ENCODE assay signal across 8 cellular contexts in the genomic region with DNA sequence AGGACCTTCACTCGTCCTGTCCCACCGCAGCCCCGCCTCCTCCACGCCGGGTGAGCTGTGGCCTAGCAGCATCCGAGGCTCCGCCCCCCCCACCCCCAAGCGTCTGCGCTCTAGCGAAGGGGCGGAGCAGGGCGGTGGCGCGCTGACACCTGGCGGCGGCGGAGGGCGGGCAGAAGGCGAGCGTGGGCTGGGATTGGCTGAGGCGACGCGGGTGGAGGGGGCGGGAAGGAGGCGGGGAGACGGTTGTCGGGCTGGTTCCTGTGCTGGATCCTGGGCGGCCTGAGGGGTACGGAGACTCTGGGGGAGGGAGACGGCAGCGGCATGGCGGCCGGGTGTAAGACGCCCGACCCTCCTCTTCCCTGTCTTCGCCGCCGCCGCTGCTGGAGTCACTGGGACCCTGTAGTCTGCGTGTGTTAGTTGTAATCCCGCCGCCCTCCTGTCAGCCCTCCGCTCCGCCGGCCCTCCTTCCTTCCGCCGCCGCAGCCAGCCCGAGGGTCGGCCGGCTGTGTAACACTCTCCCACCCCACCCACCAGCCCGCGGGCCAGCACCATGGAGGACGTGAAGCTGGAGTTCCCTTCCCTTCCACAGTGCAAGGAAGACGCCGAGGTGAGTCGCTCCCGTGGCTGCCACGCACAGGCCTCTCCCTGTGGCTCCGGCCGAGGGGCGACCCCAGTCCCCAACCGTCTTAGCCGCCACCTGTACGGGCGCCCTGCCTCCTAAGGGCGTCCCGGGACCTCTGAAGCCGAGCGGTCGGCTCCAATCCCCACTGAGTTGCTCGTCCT. TPM values are rescaled to one million over a fixed set of nuclear protein-coding genes. Genes with fewer than 3 reads are reported as not detected.
DNase-seq lines count a peak whose midpoint lies in the region; ATAC-seq and TF ChIP-seq lines count a peak whose summit lies in the region.

A gene with protein sequence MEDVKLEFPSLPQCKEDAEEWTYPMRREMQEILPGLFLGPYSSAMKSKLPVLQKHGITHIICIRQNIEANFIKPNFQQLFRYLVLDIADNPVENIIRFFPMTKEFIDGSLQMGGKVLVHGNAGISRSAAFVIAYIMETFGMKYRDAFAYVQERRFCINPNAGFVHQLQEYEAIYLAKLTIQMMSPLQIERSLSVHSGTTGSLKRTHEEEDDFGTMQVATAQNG (plus strand): TSS at position 242 of the 783 bp plus-strand sequence. CDS start 309 bp downstream, at position 551.

- H3F3A ChIP-seq in PC-3 (ENCODE audit: low read length, unreplicated experiment): no peaks in the 10 kb centered on the region

- peak within 1 kb of the TSS; percentile 75 for H2AFZ ChIP-seq in PC-3 (ENCODE audit: low read length)

- intact Hi-C loops in PC-3 (cut with micrococcal nuclease): loop anchor here (1.0 to 10.0 kb wide), 6 partner anchors 23 to 221 kb away; partner anchors contain the start of genes FERMT2, GNPNAT1, GPR137C and PSMC6

- no peaks in the 10 kb centered on the region for H4K20me1 ChIP-seq in PC-3 (ENCODE audit: low read length)

- POLR2A ChIA-PET in PC-3 (lab: Charles Lee; ENCODE audit: unreplicated experiment): interaction anchor here (0.5 to 1.1 kb wide), 6 partner anchors 9 to 1664 kb away, joined by 3 to 8 read pairs (median 4); no protein-coding TSS in a partner anchor

- CTCF ChIA-PET in PC-3 (lab: Charles Lee): interaction anchor here (0.6 to 1.1 kb wide), 3 partner anchors 8 to 34 kb away, joined by 5 to 6 read pairs (median 6); no protein-coding TSS in a partner anchor

- TSS peak; percentile 56 for BruUV-seq in PC-3 (replicated peaks; lab: Mats Ljungman, UMichigan)

- H3K36me3 ChIP-seq in PC-3 (ENCODE audit: low read depth, low read length): peaks cover 18% of the 10 kb centered on the region

- no peaks in the 10 kb centered on the region for H3K27me3 ChIP-seq in PC-3 (ENCODE audit: low read length)

- peak within 1 kb of the TSS; percentile 87 for H3K4me2 ChIP-seq in PC-3 (ENCODE audit: low read length)

- H3K4me1 ChIP-seq in PC-3 (ENCODE audit: insufficient read depth, low read length): no peaks in the 10 kb centered on the region; the same call in 1 of the 2 replicates

- H3K4me3 ChIP-seq in Jurkat, Clone E6-1 (ENCODE audit: low read length): peak within 1 kb of the TSS; percentile 88
- H3K4me3 ChIP-seq in PC-3 (ENCODE audit: low read length): peak within 1 kb of the TSS; percentile 80
- H3K4me3 ChIP-seq in epithelial cell of proximal tubule (ENCODE audit: low read depth, low read length): peak within 1 kb of the TSS; percentile 97

- H3K27ac ChIP-seq in PC-3 (ENCODE audit: low read length): peak within 1 kb of the TSS; percentile 19

- ATAC-seq in GM21717 (IDR thresholded peaks at IDR 0.05; ENCODE audit: unreplicated experiment) (peak; percentile 92), PC-3 (peak; percentile 96)

- H3K9me2 ChIP-seq in PC-3 (replicated peaks; ENCODE audit: low read length): no peaks in the 10 kb centered on the region

- H3K9me3 ChIP-seq in PC-3 (ENCODE audit: low read length): no peaks in the 10 kb centered on the region

- peaks cover 44% of the 10 kb centered on the region for H3K79me2 ChIP-seq in PC-3 (ENCODE audit: low read length)

- TF ChIP-seq CTCF in PC-3 (conservative IDR thresholded peaks at IDR 0.05; ENCODE audit: low read depth, low read length): no peak
- TF ChIP-seq CTCF in epithelial cell of proximal tubule (conservative IDR thresholded peaks at IDR 0.05; ENCODE audit: low read depth, low read length): no peak

- DNase-seq in DMS153 treated with DMSO at 0.1 percent for 48 hours (lab: John Stamatoyannopoulos, UW; ENCODE audit: unreplicated experiment): peak; percentile 86
- DNase-seq in Jurkat, Clone E6-1 (ENCODE audit: low read depth, low spot score): peak; percentile 93
- DNase-seq in PC-3: peak; percentile 99
- peak; percentile 100 for DNase-seq in activated T-cell treated with anti-CD3 and anti-CD28 coated beads for 48 hours (ENCODE audit: low read depth)
- DNase-seq in epithelial cell of proximal tubule (ENCODE audit: low read depth): peak; percentile 54
- DNase-seq in mucosa of gallbladder (ENCODE audit: low spot score): peak; percentile 98
- DNase-seq in stimulated activated CD8-positive, alpha-beta memory T cell treated with anti-CD3 and anti-CD28 coated beads, Interleukin-4, amount 100 ng/mL, for 24 hours (ENCODE audit: low read depth): peak; percentile 98

- H3K9ac ChIP-seq in PC-3 (ENCODE audit: low read length): peak within 1 kb of the TSS; percentile 89

RNA-seq across cellular contexts. Expression of the gene that starts here (rescaled TPM):
- 6.1 TPM for polyA plus RNA-seq in Jurkat, Clone E6-1 (2012; ENCODE audit: insufficient read depth, insufficient read length)
- total RNA-seq in PC-3 (2014; rRNA removed) (11.1 and 14.1 TPM in 2 replicates), epithelial cell of proximal tubule (12.2 and 13.2 TPM in 2 replicates), mucosa of gallbladder (9.0 TPM)

Comparison
In these comparisons a context has a peak if more than half of its experiments do, and no peak if none do; other contexts are left out.
1. Peak in every context shown above with its lines: DNase-seq, ATAC-seq, H3K4me3 ChIP-seq and H3K27ac ChIP-seq.